Comparison of ENCODE assay signal across 13 cellular contexts in genomic region chr14:105034314-105035039, GRCh38. TPM values are rescaled to one million over a fixed set of nuclear protein-coding genes. Genes with fewer than 3 reads are reported as not detected.
DNase-seq lines count a peak whose midpoint lies in the region; ATAC-seq lines count a peak whose summit lies in the region.
"Had no signal": no experiment of that assay in that cellular context is flagged by ENCODE, and none has a peak within 500 bp of the region (broad histone marks: within the 10 kb centered on the region; RNA-seq: fewer than 3 reads in every experiment).

No MANE protein-coding gene starts in this region.

- no peaks in the 10 kb centered on the region for H3K36me3 ChIP-seq in iPS-15b (ENCODE audit: control insufficient read depth, insufficient read depth, low read length)

- peaks cover 18% of the 10 kb centered on the region for H3K4me1 Mint-ChIP-seq in activated naive CD8-positive, alpha-beta T cell (ENCODE audit: low read depth)
- H3K4me1 Mint-ChIP-seq in activated naive CD8-positive, alpha-beta T cell treated with anti-CD3 and anti-CD28 coated beads for 36 hours: peaks cover 11% of the 10 kb centered on the region

- peaks cover 7% of the 10 kb centered on the region for H3K4me1 ChIP-seq in iPS-15b (ENCODE audit: control insufficient read depth, insufficient read depth, low read length)

- H3K27me3 ChIP-seq in iPS-15b (ENCODE audit: control insufficient read depth, insufficient read depth, low read length): peaks cover 17% of the 10 kb centered on the region

- no peak for DNase-seq in activated naive CD8-positive, alpha-beta T cell treated with anti-CD3 and anti-CD28 coated beads for 36 hours
- no peak for DNase-seq in NCI-H1092 (lab: John Stamatoyannopoulos, UW)
- DNase-seq in stimulated activated CD4-positive, alpha-beta T cell treated with anti-CD3 and anti-CD28 coated beads, Interleukin-4, amount 100 ng/mL, for 4 hours: no peak
- DNase-seq: activated CD4-positive, CD25-positive, alpha-beta regulatory T cell treated with anti-CD3 and anti-CD28 coated beads, Interleukin-2, amount 50 U/mL, for 72 hours; hypothalamus; KG1; midbrain; NCI-H2081 treated with DMSO at 0.1 percent for 48 hours; retina had no signal

- no peak for ATAC-seq in HG03571 (IDR thresholded peaks at IDR 0.05; ENCODE audit: unreplicated experiment)

- peak overlapping the region; percentile 27 for H3K4me3 ChIP-seq in iPS-15b (ENCODE audit: low read depth, low read length)

- no peak overlapping the region for H3K27ac Mint-ChIP-seq in activated naive CD8-positive, alpha-beta T cell
- no peak overlapping the region for H3K27ac Mint-ChIP-seq in activated naive CD8-positive, alpha-beta T cell treated with anti-CD3 and anti-CD28 coated beads for 36 hours
- H3K27ac Mint-ChIP-seq: brain had no signal

- no peaks in the 10 kb centered on the region for H3K9me3 Mint-ChIP-seq in activated naive CD8-positive, alpha-beta T cell (ENCODE audit: low read depth)
- peaks cover 3% of the 10 kb centered on the region for H3K9me3 Mint-ChIP-seq in activated naive CD8-positive, alpha-beta T cell treated with anti-CD3 and anti-CD28 coated beads for 36 hours

- H3K9me3 ChIP-seq in iPS-15b (ENCODE audit: control insufficient read depth, insufficient read depth, low read length): no peaks in the 10 kb centered on the region

- H3K4me3 Mint-ChIP-seq in activated naive CD8-positive, alpha-beta T cell: peak overlapping the region; percentile 93
- no peak overlapping the region for H3K4me3 Mint-ChIP-seq in activated naive CD8-positive, alpha-beta T cell treated with anti-CD3 and anti-CD28 coated beads for 36 hours

- no peaks in the 10 kb centered on the region for H3K27me3 Mint-ChIP-seq in activated naive CD8-positive, alpha-beta T cell
- no peaks in the 10 kb centered on the region for H3K27me3 Mint-ChIP-seq in activated naive CD8-positive, alpha-beta T cell treated with anti-CD3 and anti-CD28 coated beads for 36 hours

- H3K9ac ChIP-seq in iPS-15b (ENCODE audit: low read depth, low read length): no peak overlapping the region

- H3K36me3 Mint-ChIP-seq in activated naive CD8-positive, alpha-beta T cell: peaks cover 3% of the 10 kb centered on the region
- H3K36me3 Mint-ChIP-seq in activated naive CD8-positive, alpha-beta T cell treated with anti-CD3 and anti-CD28 coated beads for 36 hours: no peaks in the 10 kb centered on the region
- H3K36me3 Mint-ChIP-seq: brain had no signal

RNA-seq across cellular contexts. Expression of gene CDCA4, which starts 13.6 kb away (rescaled TPM):
- 10 to 100 TPM; 89.7 to 89.8 TPM for total RNA-seq in activated naive CD8-positive, alpha-beta T cell treated with anti-CD3 and anti-CD28 coated beads for 36 hours

RNA-seq across cellular contexts. Expression of gene GPR132, which starts 30.8 kb away (rescaled TPM):
- 10 to 100 TPM; 23.9 to 24.1 TPM for total RNA-seq in activated naive CD8-positive, alpha-beta T cell treated with anti-CD3 and anti-CD28 coated beads for 36 hours

RNA-seq across cellular contexts. Expression of gene CLBA1, which starts 48.9 kb away (rescaled TPM):
- total RNA-seq in activated naive CD8-positive, alpha-beta T cell treated with anti-CD3 and anti-CD28 coated beads for 36 hours: 1 to 10 TPM; 1.5 to 1.9 TPM

RNA-seq across cellular contexts. Expression of gene AHNAK2, which starts 56.3 kb away (rescaled TPM):
- under 1 TPM in 1 of 2 experiments, not detected in 1; 0.02 TPM for total RNA-seq in activated naive CD8-positive, alpha-beta T cell treated with anti-CD3 and anti-CD28 coated beads for 36 hours
